21 cellular contexts compared by ENCODE assay signal in genomic region chr10:17237163-17237562, GRCh38.
"Had no signal": no experiment of that assay in that cellular context is flagged by ENCODE, and none has a peak within 500 bp of the region (broad histone marks: within the 10 kb centered on the region; RNA-seq: fewer than 3 reads in every experiment).

No MANE protein-coding gene starts in this region.

- H3K27ac Mint-ChIP-seq: activated B cell treated with CpG ODN at 0.5 μM for 24 hours; activated CD4-positive, alpha-beta T cell treated with anti-CD3 and anti-CD28 coated beads, Interleukin-2, amount 10 ng/mL, durations not matched to agents 24 days and 14 days; activated CD8-positive, alpha-beta T cell treated with anti-CD3 and anti-CD28 coated beads, Interleukin-2, amount 10 ng/mL, durations not matched to agents 7 days and 5 days; activated T-cell treated with anti-CD3 and anti-CD28 coated beads, Interleukin-2, amount 50 U/mL, for 72 hours; stimulated activated naive CD8-positive, alpha-beta T cell treated with anti-CD3 and anti-CD28 coated beads, Interleukin-15, amount 100 ng/mL, for 72 hours had no signal

- H3K9me3 Mint-ChIP-seq: activated B cell treated with CpG ODN at 0.5 μM for 24 hours; activated CD4-positive, alpha-beta T cell treated with anti-CD3 and anti-CD28 coated beads, Interleukin-2, amount 10 ng/mL, durations not matched to agents 24 days and 14 days; activated T-cell treated with anti-CD3 and anti-CD28 coated beads, Interleukin-2, amount 50 U/mL, for 72 hours; naive thymus-derived CD4-positive, alpha-beta T cell; stimulated activated naive CD8-positive, alpha-beta T cell treated with anti-CD3 and anti-CD28 coated beads, Interleukin-15, amount 100 ng/mL, for 72 hours had no signal

- H2AFZ ChIP-seq: hepatocyte had no signal

- H3K27ac ChIP-seq: dorsolateral prefrontal cortex, hepatocyte, prostate gland, testis had no signal

- H3K4me1 ChIP-seq: prostate gland had no signal

- H3K4me3 ChIP-seq: dorsolateral prefrontal cortex, hepatocyte, mucosa of descending colon, prostate gland, testis, upper lobe of left lung had no signal

- H3K9me3 ChIP-seq: mucosa of descending colon, prostate gland, testis, upper lobe of left lung had no signal

- H3K27me3 Mint-ChIP-seq: activated B cell treated with CpG ODN at 0.5 μM for 24 hours; activated CD4-positive, alpha-beta T cell treated with anti-CD3 and anti-CD28 coated beads, Interleukin-2, amount 10 ng/mL, durations not matched to agents 24 days and 14 days; activated naive CD8-positive, alpha-beta T cell; naive thymus-derived CD4-positive, alpha-beta T cell; stimulated activated naive CD8-positive, alpha-beta T cell treated with anti-CD3 and anti-CD28 coated beads, Interleukin-15, amount 100 ng/mL, for 72 hours had no signal

- H3K4me2 ChIP-seq: hepatocyte had no signal

- DNase-seq: activated B cell treated with CpG ODN at 0.5 μM for 24 hours; activated CD4-positive, alpha-beta T cell treated with anti-CD3 and anti-CD28 coated beads, Interleukin-2, amount 10 ng/mL, durations not matched to agents 24 days and 14 days; activated CD8-positive, alpha-beta memory T cell treated with anti-CD3 and anti-CD28 coated beads, Interleukin-2, amount 50 U/mL, for 48 hours; activated CD8-positive, alpha-beta T cell treated with anti-CD3 and anti-CD28 coated beads, Interleukin-2, amount 10 ng/mL, durations not matched to agents 7 days and 5 days; activated gamma-delta T cell treated with Interleukin-2 at 50 U/mL for 16 hours; activated T-cell treated with anti-CD3 and anti-CD28 coated beads, Interleukin-2, amount 50 U/mL, for 72 hours; amygdala; dorsolateral prefrontal cortex; islet precursor cell; mammary epithelial cell; mucosa of descending colon; naive thymus-derived CD4-positive, alpha-beta T cell; right cardiac atrium; stimulated activated naive CD8-positive, alpha-beta T cell treated with anti-CD3 and anti-CD28 coated beads, Interleukin-15, amount 100 ng/mL, for 72 hours; T-helper 2 cell; testis; upper lobe of left lung had no signal

- ATAC-seq: activated CD8-positive, alpha-beta T cell treated with anti-CD3 and anti-CD28 coated beads, Interleukin-2, amount 10 ng/mL, durations not matched to agents 7 days and 5 days; activated T-cell treated with anti-CD3 and anti-CD28 coated beads, Interleukin-2, amount 50 U/mL, for 72 hours; left lobe of liver; mucosa of descending colon; stimulated activated naive CD8-positive, alpha-beta T cell treated with anti-CD3 and anti-CD28 coated beads, Interleukin-15, amount 100 ng/mL, for 72 hours had no signal

- H3K4me3 Mint-ChIP-seq: activated B cell treated with CpG ODN at 0.5 μM for 24 hours; activated CD4-positive, alpha-beta T cell treated with anti-CD3 and anti-CD28 coated beads, Interleukin-2, amount 10 ng/mL, durations not matched to agents 24 days and 14 days; activated CD8-positive, alpha-beta T cell treated with anti-CD3 and anti-CD28 coated beads, Interleukin-2, amount 10 ng/mL, durations not matched to agents 7 days and 5 days; activated naive CD8-positive, alpha-beta T cell; activated T-cell treated with anti-CD3 and anti-CD28 coated beads, Interleukin-2, amount 50 U/mL, for 72 hours; naive thymus-derived CD4-positive, alpha-beta T cell; stimulated activated naive CD8-positive, alpha-beta T cell treated with anti-CD3 and anti-CD28 coated beads, Interleukin-15, amount 100 ng/mL, for 72 hours had no signal

- H3K27me3 ChIP-seq: hepatocyte, testis, upper lobe of left lung had no signal
